Comparison of ENCODE assay signal across 11 cellular contexts in the genomic region with DNA sequence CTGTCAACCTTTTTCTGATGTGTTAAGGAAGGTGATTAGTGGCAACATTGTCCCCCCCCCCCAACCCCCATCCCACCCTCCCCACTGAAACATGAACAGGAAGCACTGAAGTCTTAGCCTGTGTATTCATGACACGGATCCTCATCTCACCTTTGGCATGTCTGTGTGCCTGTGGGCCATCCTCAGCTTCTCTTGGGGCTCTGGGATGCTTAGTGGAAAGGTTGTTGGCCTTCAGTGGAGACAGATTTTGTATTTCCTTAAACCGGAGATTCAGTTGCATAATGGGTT.
A peak's percentile ranks its signal among the peaks of the same experiment; 100 is the strongest.
DNase-seq lines count a peak whose midpoint lies in the region; ATAC-seq and TF ChIP-seq lines count a peak whose summit lies in the region.
"Had no signal": no experiment of that assay in that cellular context is flagged by ENCODE, and none has a peak within 500 bp of the region (broad histone marks: within the 10 kb centered on the region; RNA-seq: fewer than 3 reads in every experiment).

No MANE protein-coding gene starts in this region.

- H3K36me3 ChIP-seq in Peyer's patch (peaks cover 0 to 51% (median 0%) of the 10 kb centered on the region in 3 donors), esophagus squamous epithelium (peaks cover 0 to 73% (median 0%) of the 10 kb centered on the region in 3 donors), spleen (peaks cover 0 to 85% (median 10%) of the 10 kb centered on the region in 6 donors), endodermal cell (ENCODE audit: control insufficient read depth, insufficient read depth, low read length) (peaks cover 73% of the 10 kb centered on the region)

- H3K9me3 Mint-ChIP-seq in Calu3 (ENCODE audit: low read depth, unreplicated experiment) (no peaks in the 10 kb centered on the region), endodermal cell (no peaks in the 10 kb centered on the region)
- H3K9me3 Mint-ChIP-seq: GM23338; T-helper 2 cell treated with Interferon-gamma antibody and Interleukin-4, amounts not matched to agents 5 μg/mL and 100 μg/mL, for 36 hours had no signal

- H3K27ac ChIP-seq in Peyer's patch (peak overlapping the region in 3 of 4 donors; percentile 2 to 69 (median 41)), esophagus squamous epithelium (peak overlapping the region; percentile 86 to 88 (median 87)), spleen (peak overlapping the region in 6 of 8 donors; percentile 55 to 86 (median 82)), endodermal cell (ENCODE audit: low read depth, low read length) (no peak overlapping the region)
- H3K27ac ChIP-seq: ascending aorta had no signal

- H3K4me3 ChIP-seq in Peyer's patch (no peak overlapping the region), esophagus squamous epithelium (peak overlapping the region in 3 of 4 donors; percentile 1 to 48 (median 19)), spleen (peak overlapping the region in 1 of 8 donors; percentile 35), endodermal cell (ENCODE audit: low read length) (no peak overlapping the region)
- H3K4me3 ChIP-seq: ascending aorta, GM23338 had no signal

- H3K4me1 Mint-ChIP-seq in Calu3 (ENCODE audit: low read depth, unreplicated experiment) (peaks cover 18% of the 10 kb centered on the region), endodermal cell (no peaks in the 10 kb centered on the region)

- H3K4me1 ChIP-seq in Peyer's patch (peaks cover 0 to 10% (median 2%) of the 10 kb centered on the region in 4 donors), esophagus squamous epithelium (peaks cover 16 to 82% (median 32%) of the 10 kb centered on the region in 3 donors), spleen (peaks cover 7 to 68% (median 27%) of the 10 kb centered on the region in 6 donors), endodermal cell (ENCODE audit: control insufficient read depth, insufficient read depth, low read length) (no peaks in the 10 kb centered on the region)
- H3K4me1 ChIP-seq: ascending aorta had no signal

- H3K4me3 Mint-ChIP-seq in Calu3 (ENCODE audit: low read depth, unreplicated experiment) (peak overlapping the region; percentile 36), endodermal cell (no peak overlapping the region)
- H3K4me3 Mint-ChIP-seq: GM23338; T-helper 2 cell treated with Interferon-gamma antibody and Interleukin-4, amounts not matched to agents 5 μg/mL and 100 μg/mL, for 36 hours had no signal

- no peak overlapping the region for H3K9ac ChIP-seq in endodermal cell (ENCODE audit: extremely low read depth, low read length, poor library complexity, severe bottlenecking)

- ATAC-seq in GM19328 (IDR thresholded peaks at IDR 0.05; ENCODE audit: unreplicated experiment) = no peak
- ATAC-seq: GM23338 had no signal

- CTCF ChIA-PET in Calu3 (lab: Charles Lee) = interaction anchor here (0.6 to 1.1 kb wide), 2 partner anchors 29 to 55 kb away, joined by 3 read pairs; no protein-coding TSS in a partner anchor

- WGBS in esophagus squamous epithelium, 2 donors = 29 to 33% methylated on average over 1 to 2 of the region's 2 CpGs
- WGBS in spleen, 5 donors = 37 to 69% (median 58%) methylated on average over 2 of the region's 2 CpGs
- 98% methylated on average over 2 of the region's 2 CpGs; no CpG with 5 or more reads in 1 of the 2 experiments for WGBS in endodermal cell (ENCODE audit: insufficient coverage in 1 of 2, insufficient read length in 1 of 2), 2 experiments

- peaks cover 5% of the 10 kb centered on the region for H3K36me3 Mint-ChIP-seq in Calu3 (ENCODE audit: insufficient read depth, unreplicated experiment)
- peaks cover 37% of the 10 kb centered on the region for H3K36me3 Mint-ChIP-seq in endodermal cell (ENCODE audit: low read depth)

- TF ChIP-seq CTCF in Calu3 (IDR thresholded peaks at IDR 0.05; ENCODE audit: unreplicated experiment) (no peak), Peyer's patch (IDR thresholded peaks at IDR 0.05) (no peak), esophagus squamous epithelium (IDR thresholded peaks at IDR 0.05) (no peak), spleen (IDR thresholded peaks at IDR 0.05 in 8 of 11, conservative IDR thresholded peaks at IDR 0.05 in 3 of 11) (no peak), endodermal cell (conservative IDR thresholded peaks at IDR 0.05) (no peak)

- intact Hi-C loops in Calu3 (cut with micrococcal nuclease; ENCODE audit: unreplicated experiment) (no loop called here), esophagus squamous epithelium (cut with DNase I) (no loop called here), spleen (cut with DNase I; ENCODE audit: low total_unique reads) (no loop called here)

- DNase-seq in Calu3 (no peak), Peyer's patch (no peak), esophagus squamous epithelium (lab: John Stamatoyannopoulos, UW) (no peak), spleen (no peak), endodermal cell (no peak), DMS53 treated with DMSO at 0.1 percent for 48 hours (lab: John Stamatoyannopoulos, UW; ENCODE audit: unreplicated experiment) (no peak)
- DNase-seq: NCI-H187 had no signal

- H3K27ac Mint-ChIP-seq in Calu3 (ENCODE audit: unreplicated experiment) = no peak overlapping the region
- H3K27ac Mint-ChIP-seq in endodermal cell = no peak overlapping the region
- H3K27ac Mint-ChIP-seq: GM23338 had no signal

- TF ChIP-seq POLR2A in Peyer's patch (IDR thresholded peaks at IDR 0.05) (no peak), esophagus squamous epithelium (IDR thresholded peaks at IDR 0.05) (no peak), spleen (IDR thresholded peaks at IDR 0.05) (no peak)

- H3K27me3 Mint-ChIP-seq in Calu3 (ENCODE audit: unreplicated experiment) = no peaks in the 10 kb centered on the region
- no peaks in the 10 kb centered on the region for H3K27me3 Mint-ChIP-seq in endodermal cell (ENCODE audit: insufficient read depth)

- no TSS peak for BruUV-seq in Calu3 (replicated peaks; lab: Mats Ljungman, UMichigan)

- H3K9me3 ChIP-seq in Peyer's patch (no peaks in the 10 kb centered on the region), esophagus squamous epithelium (no peaks in the 10 kb centered on the region), spleen (no peaks in the 10 kb centered on the region), endodermal cell (ENCODE audit: control insufficient read depth, low read length) (no peaks in the 10 kb centered on the region)
- H3K9me3 ChIP-seq: ascending aorta had no signal

- H3K27me3 ChIP-seq in Peyer's patch (no peaks in the 10 kb centered on the region), esophagus squamous epithelium (no peaks in the 10 kb centered on the region), spleen (replicated peaks in 1 of 7) (no peaks in the 10 kb centered on the region), endodermal cell (ENCODE audit: control insufficient read depth, insufficient read depth, low read length, poor library complexity, severe bottlenecking) (no peaks in the 10 kb centered on the region)
- H3K27me3 ChIP-seq: ascending aorta had no signal

Comparison
In these comparisons a context has a peak if more than half of its experiments do, and no peak if none do; other contexts are left out.
1. H3K4me3 ChIP-seq: peak in esophagus squamous epithelium (3 of 4); none in Peyer's patch (0 of 4) and endodermal cell (single experiment).